ENCODE assay signal across 27 cellular contexts in the genomic region with DNA sequence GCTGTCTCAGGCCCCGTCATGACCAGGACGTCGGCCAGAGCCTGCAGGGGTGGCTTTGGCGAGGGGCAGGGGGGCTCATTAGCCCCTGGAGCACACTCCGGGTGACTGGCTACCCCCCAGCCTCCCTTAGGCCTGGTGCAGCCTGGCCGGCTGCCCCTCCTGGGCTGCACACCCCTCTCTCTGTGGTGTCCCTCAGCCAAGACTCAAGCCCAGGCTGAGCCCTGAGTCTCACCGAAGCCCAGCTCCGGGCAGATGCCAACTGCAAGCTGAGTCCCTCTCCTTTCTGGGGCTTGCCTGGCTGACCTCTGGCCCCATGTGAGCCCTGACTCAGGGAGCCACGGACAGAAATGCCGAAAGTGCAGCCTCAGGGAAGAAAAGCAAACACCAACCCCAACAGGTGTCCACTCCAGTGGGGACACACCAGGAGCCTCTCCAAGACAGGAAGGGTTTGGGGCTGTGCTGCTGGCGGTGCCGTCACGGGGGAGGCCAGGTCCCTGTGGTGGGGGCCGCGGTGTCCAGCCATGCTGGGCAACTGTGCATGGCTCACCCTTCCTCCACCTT. TPM values are rescaled to one million over a fixed set of nuclear protein-coding genes. Genes with fewer than 3 reads are reported as not detected.
DNase-seq lines count a peak whose midpoint lies in the region; ATAC-seq and TF ChIP-seq lines count a peak whose summit lies in the region.
"Had no signal": no experiment of that assay in that cellular context is flagged by ENCODE, and none has a peak within 500 bp of the region (broad histone marks: within the 10 kb centered on the region; RNA-seq: fewer than 3 reads in every experiment).

No MANE protein-coding gene starts in this region.

- H3K27me3 Mint-ChIP-seq in type B pancreatic cell = no peaks in the 10 kb centered on the region
- H3K27me3 Mint-ChIP-seq: CD4-positive, alpha-beta memory T cell had no signal

- ATAC-seq in left ventricle myocardium superior (no peak), heart right ventricle (no peak), mucosa of descending colon (no peak), aorta (ENCODE audit: low FRiP score) (no peak)
- ATAC-seq: A549, GM23338 had no signal

- WGBS in heart right ventricle, 2 donors = 85 to 90% methylated on average over 15 of the region's 15 CpGs
- 81% methylated on average over 13 to 15 of the region's 15 CpGs for WGBS in aorta, 2 donors

- intact Hi-C loops in left ventricle myocardium superior (cut with micrococcal nuclease) = no loop called here
- intact Hi-C loops in heart right ventricle (cut with DNase I) = no loop called here
- intact Hi-C loops in mucosa of descending colon (cut with DNase I, micrococcal nuclease) = no loop called here
- intact Hi-C loops in aorta (cut with DNase I) = loop anchor here in 1 of 2 donors (10.0 kb wide), 1 partner anchor 375 kb away; no protein-coding TSS in a partner anchor

- H3K27me3 ChIP-seq in heart right ventricle = peaks cover 0 to 18% (median 4%) of the 10 kb centered on the region in 7 donors
- no peaks in the 10 kb centered on the region for H3K27me3 ChIP-seq in aorta (ENCODE audit: control insufficient read depth in 1 of 2, insufficient read depth in 2 of 2, low read length in 1 of 2)
- H3K27me3 ChIP-seq: BLaER1 treated with 17β-estradiol and CSF1 and Interleukin-3, amounts not matched to agents 10 nM and 100 nM; MG63 had no signal

- no peaks in the 10 kb centered on the region for H3K9me3 Mint-ChIP-seq in type B pancreatic cell
- H3K9me3 Mint-ChIP-seq: CD4-positive, alpha-beta memory T cell; GM23338; HFFc6 had no signal

- H3K27ac ChIP-seq in heart right ventricle = peak overlapping the region in 1 of 10 donors; percentile 3
- H3K27ac ChIP-seq in epithelial cell of prostate = peak overlapping the region; percentile 98
- no peak overlapping the region for H3K27ac ChIP-seq in aorta (ENCODE audit: low read depth in 1 of 2, low read length in 2 of 2)
- H3K27ac ChIP-seq: A549; BLaER1 treated with 17β-estradiol and CSF1 and Interleukin-3, amounts not matched to agents 10 nM and 100 nM; PC-9 had no signal

- DNase-seq in left ventricle myocardium superior (peak; percentile 29), heart right ventricle (no peak), epithelial cell of prostate (ENCODE audit: low read depth, low spot score) (no peak), mucosa of descending colon (peak in 2 of 3 donors; percentile 20 to 38), aorta (peak; percentile 42 to 53), type B pancreatic cell (ENCODE audit: extremely low spot score, unreplicated experiment) (no peak), HuH-7 (ENCODE audit: low spot score) (no peak)
- DNase-seq: AML-193, COR-L47, H9, HFFc6, IMR-90, KG1, MG63, NCI-H1105 treated with DMSO at 0.1 percent for 48 hours, NCI-H146, NCI-H1930, NCI-H446, NCI-H524 treated with DMSO at 0.1 percent for 48 hours, NCI-H774, PC-9, RPMI8226, SK-N-SH had no signal

- H3K4me3 ChIP-seq in heart right ventricle = no peak overlapping the region
- no peak overlapping the region for H3K4me3 ChIP-seq in mucosa of descending colon
- no peak overlapping the region for H3K4me3 ChIP-seq in aorta (ENCODE audit: low read length in 2 of 2)
- H3K4me3 ChIP-seq: A549; BLaER1 treated with 17β-estradiol and CSF1 and Interleukin-3, amounts not matched to agents 10 nM and 100 nM; GM23338; MG63; PC-9 had no signal

- H3K4me3 Mint-ChIP-seq in type B pancreatic cell = no peak overlapping the region
- H3K4me3 Mint-ChIP-seq: CD4-positive, alpha-beta memory T cell; GM23338; H9; HFFc6 had no signal

- H3K4me1 ChIP-seq in heart right ventricle (peaks cover 15 to 56% (median 39%) of the 10 kb centered on the region in 9 donors), mucosa of descending colon (ENCODE audit: low read depth) (peaks cover 9% of the 10 kb centered on the region), aorta (ENCODE audit: control insufficient read depth in 1 of 2, insufficient read depth in 2 of 2, low read length in 2 of 2) (no peaks in the 10 kb centered on the region)

- H3K36me3 ChIP-seq in heart right ventricle (no peaks in the 10 kb centered on the region), mucosa of descending colon (ENCODE audit: low read depth) (no peaks in the 10 kb centered on the region), aorta (ENCODE audit: control insufficient read depth in 1 of 2, insufficient read depth in 2 of 2, low read length in 1 of 2) (no peaks in the 10 kb centered on the region)
- H3K36me3 ChIP-seq: BLaER1 treated with 17β-estradiol and CSF1 and Interleukin-3, amounts not matched to agents 10 nM and 100 nM; MG63 had no signal

- no peaks in the 10 kb centered on the region for H3K4me1 Mint-ChIP-seq in type B pancreatic cell (ENCODE audit: unreplicated experiment)

- H3K9me3 ChIP-seq in heart right ventricle (no peaks in the 10 kb centered on the region), mucosa of descending colon (no peaks in the 10 kb centered on the region), aorta (ENCODE audit: control insufficient read depth, low read length) (no peaks in the 10 kb centered on the region)
- H3K9me3 ChIP-seq: A549; BLaER1 treated with 17β-estradiol and CSF1 and Interleukin-3, amounts not matched to agents 10 nM and 100 nM; MG63; SK-N-SH had no signal

- H3K27ac Mint-ChIP-seq in type B pancreatic cell = no peak overlapping the region
- H3K27ac Mint-ChIP-seq: GM23338, H9, HFFc6 had no signal

- TF ChIP-seq CTCF in heart right ventricle (IDR thresholded peaks at IDR 0.05) (no peak), mucosa of descending colon (IDR thresholded peaks at IDR 0.05) (no peak), type B pancreatic cell (conservative IDR thresholded peaks at IDR 0.05) (no peak)

- no peaks in the 10 kb centered on the region for H3K36me3 Mint-ChIP-seq in type B pancreatic cell
- H3K36me3 Mint-ChIP-seq: CD4-positive, alpha-beta memory T cell had no signal

RNA-seq across cellular contexts. Expression of gene IBA57, which starts 5.3 kb away (rescaled TPM):
- total RNA-seq in left ventricle myocardium superior (11.2 TPM), heart right ventricle (10 to 100 TPM in 9 of 10 donors, 1 to 10 TPM in 1; 9.3 to 20.3 (median 17.2) TPM), mucosa of descending colon (10 to 100 TPM; 11.5 to 12.9 (median 11.8) TPM), aorta (10 to 100 TPM in 1 of 2 donors, 1 to 10 TPM in 1; 7.8 to 11.1 TPM), type B pancreatic cell (ENCODE audit: low replicate concordance) (9.5 and 10.5 TPM in 2 replicates)
- polyA plus RNA-seq in heart right ventricle (1 to 10 TPM; 2.8 to 6.7 TPM), aorta (1 to 10 TPM in 1 of 2 donors, under 1 TPM in 1; 0.95 to 1.8 TPM)

RNA-seq across cellular contexts. Expression of gene GJC2, which starts 10.6 kb away (rescaled TPM):
- total RNA-seq in left ventricle myocardium superior = 1.7 TPM
- 1 to 10 TPM in 7 of 10 donors, under 1 TPM in 3; 0.61 to 1.5 (median 1.2) TPM for total RNA-seq in heart right ventricle
- polyA plus RNA-seq in heart right ventricle = 1 to 10 TPM; 1.0 to 1.4 TPM
- total RNA-seq in mucosa of descending colon = 1 to 10 TPM in 2 of 3 donors, under 1 TPM in 1; 0.55 to 8.9 (median 1.5) TPM
- 1 to 10 TPM; 4.3 to 4.5 TPM for total RNA-seq in aorta
- under 1 TPM; 0.50 to 0.87 TPM for polyA plus RNA-seq in aorta
- total RNA-seq in type B pancreatic cell (ENCODE audit: low replicate concordance) = 0.76 and 1.3 TPM in 2 replicates
- polyA plus RNA-seq: CD4-positive, alpha-beta memory T cell had no signal

RNA-seq across cellular contexts. Expression of gene GUK1, which starts 20.2 kb away (rescaled TPM):
- total RNA-seq in left ventricle myocardium superior = 175 TPM
- 100 to 1,000 TPM; 121 to 207 (median 159) TPM for total RNA-seq in heart right ventricle
- 100 to 1,000 TPM; 275 to 474 TPM for polyA plus RNA-seq in heart right ventricle
- total RNA-seq in mucosa of descending colon = 100 to 1,000 TPM; 165 to 182 (median 178) TPM
- 100 to 1,000 TPM; 247 to 248 TPM for total RNA-seq in aorta
- polyA plus RNA-seq in aorta = 100 to 1,000 TPM; 660 to 973 TPM
- total RNA-seq in type B pancreatic cell (ENCODE audit: low replicate concordance) = 133 and 174 TPM in 2 replicates

RNA-seq across cellular contexts. Expression of gene OBSCN, which starts 47.6 kb away (rescaled TPM):
- total RNA-seq in left ventricle myocardium superior (316 TPM), heart right ventricle (100 to 1,000 TPM; 285 to 541 (median 407) TPM), mucosa of descending colon (10 to 100 TPM in 1 of 3 donors, 1 to 10 TPM in 2; 4.2 to 30.9 (median 7.5) TPM), aorta (10 to 100 TPM in 1 of 2 donors, 1 to 10 TPM in 1; 5.9 to 19.3 TPM), type B pancreatic cell (ENCODE audit: low replicate concordance) (17.2 and 48.9 TPM in 2 replicates)
- polyA plus RNA-seq in heart right ventricle (100 to 1,000 TPM; 176 to 639 TPM), aorta (1 to 10 TPM; 2.0 to 6.9 TPM)

RNA-seq across cellular contexts. Expression of gene MRPL55, which starts 51.2 kb away (rescaled TPM):
- total RNA-seq in left ventricle myocardium superior = 58.6 TPM
- 10 to 100 TPM; 38.0 to 65.2 (median 46.3) TPM for total RNA-seq in heart right ventricle
- 100 to 1,000 TPM; 113 to 174 TPM for polyA plus RNA-seq in heart right ventricle
- 10 to 100 TPM; 24.3 to 42.1 (median 37.3) TPM for total RNA-seq in mucosa of descending colon
- 10 to 100 TPM; 27.4 to 35.4 TPM for total RNA-seq in aorta
- polyA plus RNA-seq in aorta = 100 to 1,000 TPM in 1 of 2 donors, 10 to 100 TPM in 1; 41.8 to 152 TPM
- 47.4 and 58.8 TPM in 2 replicates for total RNA-seq in type B pancreatic cell (ENCODE audit: low replicate concordance)

Comparison
In these comparisons a context has a peak if more than half of its experiments do, and no peak if none do; other contexts are left out.
1. DNase-seq: peak in left ventricle myocardium superior (single experiment), mucosa of descending colon (2 of 3) and aorta (2 of 2); none in heart right ventricle (0 of 2), epithelial cell of prostate (single experiment), type B pancreatic cell (single experiment) and HuH-7 (single experiment).